In genomic region chr12:46414591-46415268, GRCh38 we compare ENCODE assay signal across 22 cellular contexts.
"Had no signal": no experiment of that assay in that cellular context is flagged by ENCODE, and none has a peak within 500 bp of the region (broad histone marks: within the 10 kb centered on the region; RNA-seq: fewer than 3 reads in every experiment).

No MANE protein-coding gene starts in this region.

- H3K27ac Mint-ChIP-seq: activated B cell treated with CpG ODN at 0.5 μM for 24 hours; activated CD8-positive, alpha-beta T cell treated with anti-CD3 and anti-CD28 coated beads, Interleukin-2, amount 10 ng/mL, durations not matched to agents 7 days and 5 days; activated naive CD4-positive, alpha-beta T cell treated with anti-CD3 and anti-CD28 coated beads, Interleukin-2, amount 50 U/mL, for 72 hours; immature natural killer cell; T-helper 17 cell; type B pancreatic cell had no signal

- DNase-seq: activated B cell treated with CpG ODN at 0.5 μM for 24 hours; activated CD4-positive, alpha-beta T cell treated with anti-CD3 and anti-CD28 coated beads for 48 hours; activated CD8-positive, alpha-beta memory T cell treated with anti-CD3 and anti-CD28 coated beads, Interleukin-2, amount 50 U/mL, for 4 hours; activated CD8-positive, alpha-beta T cell treated with anti-CD3 and anti-CD28 coated beads, Interleukin-2, amount 10 ng/mL, durations not matched to agents 7 days and 5 days; activated gamma-delta T cell; activated T-cell treated with anti-CD3 and anti-CD28 coated beads, Interleukin-2, amount 50 U/mL, for 48 hours; central memory CD4-positive, alpha-beta T cell; cortex of kidney; effector CD4-positive, alpha-beta T cell; gastrocnemius medialis; heart left ventricle; immature natural killer cell; lower lobe of right lung; midbrain; stimulated activated CD4-positive, alpha-beta T cell treated with anti-CD3 and anti-CD28 coated beads, Interleukin-15, amount 100 ng/mL, for 24 hours; stimulated activated CD4-positive, alpha-beta T cell treated with anti-CD3 and anti-CD28 coated beads, Interleukin-4, amount 100 ng/mL, for 24 hours; stimulated activated naive CD4-positive, alpha-beta T cell; T-helper 17 cell had no signal

- H3K4me3 ChIP-seq: gastrocnemius medialis, heart left ventricle, lower lobe of right lung, skin epidermis had no signal

- H3K4me1 Mint-ChIP-seq: activated B cell treated with CpG ODN at 0.5 μM for 24 hours, immature natural killer cell had no signal

- H3K36me3 ChIP-seq: gastrocnemius medialis, heart left ventricle, lower lobe of right lung had no signal

- H3K36me3 Mint-ChIP-seq: type B pancreatic cell had no signal

- H3K27me3 Mint-ChIP-seq: activated B cell treated with CpG ODN at 0.5 μM for 24 hours, T-helper 17 cell, type B pancreatic cell had no signal

- H3K4me3 Mint-ChIP-seq: activated B cell treated with CpG ODN at 0.5 μM for 24 hours; activated CD8-positive, alpha-beta T cell treated with anti-CD3 and anti-CD28 coated beads, Interleukin-2, amount 10 ng/mL, durations not matched to agents 7 days and 5 days; immature natural killer cell; T-helper 17 cell; type B pancreatic cell had no signal

- H3K27me3 ChIP-seq: gastrocnemius medialis, heart left ventricle had no signal

- H3K9me3 ChIP-seq: gastrocnemius medialis, heart left ventricle, lower lobe of right lung had no signal

- H3K4me1 ChIP-seq: lower lobe of right lung, parathyroid adenoma had no signal

- ATAC-seq: activated CD8-positive, alpha-beta T cell treated with anti-CD3 and anti-CD28 coated beads, Interleukin-2, amount 10 ng/mL, durations not matched to agents 7 days and 5 days; activated naive CD4-positive, alpha-beta T cell treated with anti-CD3 and anti-CD28 coated beads, Interleukin-2, amount 50 U/mL, for 72 hours; gastrocnemius medialis; lower lobe of right lung; T-helper 17 cell had no signal

- H3K27ac ChIP-seq: gastrocnemius medialis, lower lobe of right lung, parathyroid adenoma had no signal
